Comparison of ENCODE assay signal across 8 cellular contexts in genomic region chr1:208242829-208243521, GRCh38. TPM values are rescaled to one million over a fixed set of nuclear protein-coding genes. Genes with fewer than 3 reads are reported as not detected.
DNase-seq lines count a peak whose midpoint lies in the region; ATAC-seq, FAIRE-seq and TF ChIP-seq lines count a peak whose summit lies in the region.

No MANE protein-coding gene starts in this region.

- peak overlapping the region; percentile 88 to 93 (median 88) for H3K27ac ChIP-seq in esophagus squamous epithelium

- no peak for FAIRE-seq in GM12892 (lab: Jason Lieb, UNC)

- peaks cover 61% of the 10 kb centered on the region for H3K27me3 Mint-ChIP-seq in activated CD4-positive, alpha-beta T cell treated with anti-CD3 and anti-CD28 coated beads, Interleukin-2, amount 10 ng/mL, durations not matched to agents 7 days and 5 days
- H3K27me3 Mint-ChIP-seq in natural killer cell treated with Interleukin-12 subunit alpha and Interleukin-12 subunit beta and Interleukin-15 and Interleukin-18, amount 100 ng/mL, for 72 hours, result peaks cover 29% of the 10 kb centered on the region in 2 donors

- H3K27ac Mint-ChIP-seq in activated CD4-positive, alpha-beta T cell treated with anti-CD3 and anti-CD28 coated beads, Interleukin-2, amount 10 ng/mL, durations not matched to agents 7 days and 5 days, result no peak overlapping the region
- no peak overlapping the region for H3K27ac Mint-ChIP-seq in natural killer cell treated with Interleukin-12 subunit alpha and Interleukin-12 subunit beta and Interleukin-15 and Interleukin-18, amount 100 ng/mL, for 72 hours

- peaks cover 0 to 8% (median 0%) of the 10 kb centered on the region in 4 donors for H3K27me3 ChIP-seq in esophagus squamous epithelium

- H3K4me3 Mint-ChIP-seq in activated CD4-positive, alpha-beta T cell treated with anti-CD3 and anti-CD28 coated beads, Interleukin-2, amount 10 ng/mL, durations not matched to agents 7 days and 5 days, result peak overlapping the region; percentile 68
- peak overlapping the region; percentile 53 for H3K4me3 Mint-ChIP-seq in natural killer cell treated with Interleukin-12 subunit alpha and Interleukin-12 subunit beta and Interleukin-15 and Interleukin-18, amount 100 ng/mL, for 72 hours

- POLR2A ChIA-PET in activated CD4-positive, alpha-beta T cell treated with anti-CD3 and anti-CD28 coated beads, Interleukin-2, amount 10 ng/mL, durations not matched to agents 7 days and 5 days (lab: Charles Lee), result no interaction called here

- H3K9me3 Mint-ChIP-seq in activated CD4-positive, alpha-beta T cell treated with anti-CD3 and anti-CD28 coated beads, Interleukin-2, amount 10 ng/mL, durations not matched to agents 7 days and 5 days, result no peaks in the 10 kb centered on the region
- no peaks in the 10 kb centered on the region for H3K9me3 Mint-ChIP-seq in natural killer cell treated with Interleukin-12 subunit alpha and Interleukin-12 subunit beta and Interleukin-15 and Interleukin-18, amount 100 ng/mL, for 72 hours

- no peaks in the 10 kb centered on the region for H3K9me3 ChIP-seq in esophagus squamous epithelium

- intact Hi-C loops in esophagus squamous epithelium (cut with DNase I), result loop anchor here (10.0 kb wide), 1 partner anchor 118 kb away; no protein-coding TSS in a partner anchor

- no peak for TF ChIP-seq POLR2A in esophagus squamous epithelium (IDR thresholded peaks at IDR 0.05)
- TF ChIP-seq POLR2A in GM12892 (IDR thresholded peaks at IDR 0.05; ENCODE audit: low read depth, low read length), result no peak

- peaks cover 43 to 69% (median 51%) of the 10 kb centered on the region in 3 donors for H3K4me1 ChIP-seq in esophagus squamous epithelium

- no peaks in the 10 kb centered on the region for H3K36me3 Mint-ChIP-seq in activated CD4-positive, alpha-beta T cell treated with anti-CD3 and anti-CD28 coated beads, Interleukin-2, amount 10 ng/mL, durations not matched to agents 7 days and 5 days (ENCODE audit: low read depth)
- H3K36me3 Mint-ChIP-seq in natural killer cell treated with Interleukin-12 subunit alpha and Interleukin-12 subunit beta and Interleukin-15 and Interleukin-18, amount 100 ng/mL, for 72 hours, result no peaks in the 10 kb centered on the region

- peaks cover 14% of the 10 kb centered on the region for H3K4me1 Mint-ChIP-seq in activated CD4-positive, alpha-beta T cell treated with anti-CD3 and anti-CD28 coated beads, Interleukin-2, amount 10 ng/mL, durations not matched to agents 7 days and 5 days
- H3K4me1 Mint-ChIP-seq in natural killer cell treated with Interleukin-12 subunit alpha and Interleukin-12 subunit beta and Interleukin-15 and Interleukin-18, amount 100 ng/mL, for 72 hours (ENCODE audit: low read depth in 2 of 2), result peaks cover 11 to 13% of the 10 kb centered on the region in 2 donors

- peak; percentile 17 for ATAC-seq in SK-N-SH treated with all-trans-retinoic acid at 6 μM for 48 hours
- peak in 1 of 2 donors; percentile 1 for ATAC-seq in natural killer cell treated with Interleukin-12 subunit alpha and Interleukin-12 subunit beta and Interleukin-15 and Interleukin-18, amount 100 ng/mL, for 72 hours
- no peak for ATAC-seq in HG03442 (IDR thresholded peaks at IDR 0.05; ENCODE audit: unreplicated experiment)

- CTCF ChIA-PET in activated CD4-positive, alpha-beta T cell treated with anti-CD3 and anti-CD28 coated beads, Interleukin-2, amount 10 ng/mL, durations not matched to agents 7 days and 5 days (lab: Charles Lee), result interaction anchor here (2.2 kb wide), 1 partner anchor 221 kb away, joined by 7 read pairs; no protein-coding TSS in a partner anchor

- 3 to 16% methylated on average over 11 to 17 of the region's 54 CpGs for WGBS in esophagus squamous epithelium, 2 donors

- TF ChIP-seq CTCF in esophagus squamous epithelium (IDR thresholded peaks at IDR 0.05), result peak in 3 of 6 experiments; percentile 10 to 29 (median 25)

- peaks cover 0 to under 1% (median 0%) of the 10 kb centered on the region in 3 donors for H3K36me3 ChIP-seq in esophagus squamous epithelium

- peak overlapping the region; percentile 84 to 90 (median 87) for H3K4me3 ChIP-seq in esophagus squamous epithelium

- no peak for DNase-seq in activated CD4-positive, alpha-beta T cell treated with anti-CD3 and anti-CD28 coated beads, Interleukin-2, amount 10 ng/mL, durations not matched to agents 7 days and 5 days
- DNase-seq in activated CD4-positive, alpha-beta T cell treated with anti-CD3 and anti-CD28 coated beads for 4 hours, result no peak
- DNase-seq in esophagus squamous epithelium (lab: John Stamatoyannopoulos, UW), result no peak
- DNase-seq in natural killer cell treated with Interleukin-12 subunit alpha and Interleukin-12 subunit beta and Interleukin-15 and Interleukin-18, amount 100 ng/mL, for 72 hours (ENCODE audit: low spot score), result no peak
- no peak for DNase-seq in AG08396 (ENCODE audit: low spot score)
- DNase-seq in GM12892 (ENCODE audit: insufficient read length), result no peak

TF ChIP-seq in SK-N-SH treated with all-trans-retinoic acid at 6 μM for 48 hours, 23 proteins besides CTCF, POLR2A, EP300 and RAD21:
- no peak for TF ChIP-seq ZC3H10 (CRISPR knock-in tag; IDR thresholded peaks at IDR 0.05)
- no peak for TF ChIP-seq ZNF565 (CRISPR knock-in tag; conservative IDR thresholded peaks at IDR 0.05; ENCODE audit: low read depth)
- no peak for TF ChIP-seq CSDC2 (CRISPR knock-in tag; IDR thresholded peaks at IDR 0.05)
- no peak for TF ChIP-seq ARNTL (CRISPR knock-in tag; IDR thresholded peaks at IDR 0.05; ENCODE audit: borderline replicate concordance, low read depth)
- no peak for TF ChIP-seq PATZ1 (CRISPR knock-in tag; IDR thresholded peaks at IDR 0.05; ENCODE audit: borderline replicate concordance)
- TF ChIP-seq PPARA (CRISPR knock-in tag; IDR thresholded peaks at IDR 0.05; ENCODE audit: borderline replicate concordance), result no peak
- TF ChIP-seq TSHZ2 (CRISPR knock-in tag; IDR thresholded peaks at IDR 0.05), result no peak
- TF ChIP-seq GLIS3 (CRISPR knock-in tag; IDR thresholded peaks at IDR 0.05), result no peak
- TF ChIP-seq ZFP3 (CRISPR knock-in tag; IDR thresholded peaks at IDR 0.05), result no peak
- TF ChIP-seq SNAI2 (CRISPR knock-in tag; IDR thresholded peaks at IDR 0.05), result no peak
- TF ChIP-seq, protein P1, sequence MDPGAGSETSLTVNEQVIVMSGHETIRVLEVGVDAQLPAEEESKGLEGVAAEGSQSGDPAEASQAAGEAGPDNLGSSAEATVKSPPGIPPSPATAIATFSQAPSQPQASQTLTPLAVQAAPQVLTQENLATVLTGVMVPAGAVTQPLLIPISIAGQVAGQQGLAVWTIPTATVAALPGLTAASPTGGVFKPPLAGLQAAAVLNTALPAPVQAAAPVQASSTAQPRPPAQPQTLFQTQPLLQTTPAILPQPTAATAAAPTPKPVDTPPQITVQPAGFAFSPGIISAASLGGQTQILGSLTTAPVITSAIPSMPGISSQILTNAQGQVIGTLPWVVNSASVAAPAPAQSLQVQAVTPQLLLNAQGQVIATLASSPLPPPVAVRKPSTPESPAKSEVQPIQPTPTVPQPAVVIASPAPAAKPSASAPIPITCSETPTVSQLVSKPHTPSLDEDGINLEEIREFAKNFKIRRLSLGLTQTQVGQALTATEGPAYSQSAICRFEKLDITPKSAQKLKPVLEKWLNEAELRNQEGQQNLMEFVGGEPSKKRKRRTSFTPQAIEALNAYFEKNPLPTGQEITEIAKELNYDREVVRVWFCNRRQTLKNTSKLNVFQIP (CRISPR knock-in tag; IDR thresholded peaks at IDR 0.05; ENCODE audit: borderline replicate concordance, low read depth), result no peak

RNA-seq across cellular contexts. Expression of gene PLXNA2, which starts 1.2 kb away (rescaled TPM):
- 1 to 10 TPM; 1.1 to 1.2 TPM for total RNA-seq in activated CD4-positive, alpha-beta T cell treated with anti-CD3 and anti-CD28 coated beads, Interleukin-2, amount 10 ng/mL, durations not matched to agents 7 days and 5 days
- total RNA-seq in esophagus squamous epithelium, result 10 to 100 TPM; 26.9 to 54.0 (median 46.1) TPM
- 1 to 10 TPM; 1.1 to 1.3 TPM for total RNA-seq in natural killer cell treated with Interleukin-12 subunit alpha and Interleukin-12 subunit beta and Interleukin-15 and Interleukin-18, amount 100 ng/mL, for 72 hours
- polyA plus RNA-seq in GM12892 (2012; ENCODE audit: missing spikeins), result 1.5 TPM

Comparison
In these comparisons a context has a peak if more than half of its experiments do, and no peak if none do; other contexts are left out.
1. RNA of gene PLXNA2, which starts 1.2 kb away (total RNA-seq): 26.9 to 54.0 TPM in esophagus squamous epithelium; 1.1 to 1.3 TPM in natural killer cell treated with Interleukin-12 subunit alpha and Interleukin-12 subunit beta and Interleukin-15 and Interleukin-18, amount 100 ng/mL, for 72 hours and 1.1 to 1.2 TPM in activated CD4-positive, alpha-beta T cell treated with anti-CD3 and anti-CD28 coated beads, Interleukin-2, amount 10 ng/mL, durations not matched to agents 7 days and 5 days; every median in the first group is over 10 times any median in the second.